17 cellular contexts compared by ENCODE assay signal in genomic region chr11:78199015-78199652, GRCh38.
"Had no signal": no experiment of that assay in that cellular context is flagged by ENCODE, and none has a peak within 500 bp of the region (broad histone marks: within the 10 kb centered on the region; RNA-seq: fewer than 3 reads in every experiment).

No MANE protein-coding gene starts in this region.

- H3K9me3 ChIP-seq: esophagus squamous epithelium, neutrophil, sigmoid colon, tibial artery had no signal

- H3K4me3 Mint-ChIP-seq: activated naive CD8-positive, alpha-beta T cell treated with anti-CD3 and anti-CD28 coated beads for 36 hours; activated T-cell treated with anti-CD3 and anti-CD28 coated beads, Interleukin-2, amount 50 U/mL, for 72 hours; memory B cell; T-helper 2 cell treated with Interferon-gamma antibody and Interleukin-4, amounts not matched to agents 5 μg/mL and 100 μg/mL, for 36 hours; WTC11 had no signal

- H3K27ac Mint-ChIP-seq: activated naive CD8-positive, alpha-beta T cell treated with anti-CD3 and anti-CD28 coated beads for 36 hours; activated T-cell treated with anti-CD3 and anti-CD28 coated beads, Interleukin-2, amount 50 U/mL, for 72 hours; memory B cell; WTC11 had no signal

- H3K27me3 ChIP-seq: esophagus squamous epithelium, sigmoid colon, tibial artery had no signal

- H3K4me3 ChIP-seq: esophagus squamous epithelium, sigmoid colon, tibial artery had no signal

- H3K4me1 ChIP-seq: parathyroid adenoma had no signal

- ATAC-seq: activated T-cell treated with anti-CD3 and anti-CD28 coated beads, Interleukin-2, amount 50 U/mL, for 72 hours; WTC11 had no signal

- DNase-seq: activated CD4-positive, alpha-beta T cell treated with anti-CD3 and anti-CD28 coated beads for 48 hours; activated CD8-positive, alpha-beta memory T cell treated with anti-CD3 and anti-CD28 coated beads, Interleukin-2, amount 50 U/mL, for 4 hours; activated gamma-delta T cell; activated naive CD8-positive, alpha-beta T cell treated with anti-CD3 and anti-CD28 coated beads for 36 hours; activated T-cell treated with anti-CD3 and anti-CD28 coated beads, Interleukin-2, amount 50 U/mL, for 72 hours; amniotic stem cell; dermis blood vessel endothelial cell; effector memory CD4-positive, alpha-beta T cell; esophagus squamous epithelium; sigmoid colon; stimulated activated naive CD4-positive, alpha-beta T cell treated with Interleukin-2 at 50 U/mL for 16 hours; tibial artery had no signal

- H3K9me3 Mint-ChIP-seq: activated naive CD8-positive, alpha-beta T cell treated with anti-CD3 and anti-CD28 coated beads for 36 hours; activated T-cell treated with anti-CD3 and anti-CD28 coated beads, Interleukin-2, amount 50 U/mL, for 72 hours; memory B cell; T-helper 2 cell treated with Interferon-gamma antibody and Interleukin-4, amounts not matched to agents 5 μg/mL and 100 μg/mL, for 36 hours; WTC11 had no signal

- H3K27me3 Mint-ChIP-seq: activated naive CD8-positive, alpha-beta T cell treated with anti-CD3 and anti-CD28 coated beads for 36 hours had no signal

- H3K27ac ChIP-seq: esophagus squamous epithelium, neutrophil, parathyroid adenoma, sigmoid colon had no signal
